In genomic region chr1:156673387-156674121, GRCh38 we compare ENCODE assay signal across 12 cellular contexts. TPM values are rescaled to one million over a fixed set of nuclear protein-coding genes. Genes with fewer than 3 reads are reported as not detected.
DNase-seq lines count a peak whose midpoint lies in the region; ATAC-seq and TF ChIP-seq lines count a peak whose summit lies in the region.
"Had no signal": no experiment of that assay in that cellular context is flagged by ENCODE, and none has a peak within 500 bp of the region (broad histone marks: within the 10 kb centered on the region; RNA-seq: fewer than 3 reads in every experiment).

No MANE protein-coding gene starts in this region.

- no TSS peak for BruUV-seq in IMR-90 (replicated peaks; lab: Mats Ljungman, UMichigan)

- peak overlapping the region; percentile 85 for H2AK9ac ChIP-seq in IMR-90 (replicated peaks; ENCODE audit: low read depth, low read length, poor library complexity)

- peak overlapping the region; percentile 71; the same call in 1 of the 2 replicates for H2BK120ac ChIP-seq in IMR-90 (ENCODE audit: low read depth, low read length)

- DNase-seq in IMR-90 (peak; percentile 39), cerebellar cortex (ENCODE audit: low spot score) (peak; percentile 28), iPS-NIHi11 (ENCODE audit: low spot score) (peak; percentile 74), gastrocnemius medialis (no peak), esophagus squamous epithelium (lab: John Stamatoyannopoulos, UW) (no peak), AG08396 (ENCODE audit: low spot score) (no peak)
- DNase-seq in activated naive CD4-positive, alpha-beta T cell treated with Interleukin-2 at 50 U/mL for 16 hours: no peak
- DNase-seq: activated CD4-positive, CD25-positive, alpha-beta regulatory T cell treated with anti-CD3 and anti-CD28 coated beads, Interleukin-2, amount 50 U/mL, for 72 hours; Caco-2; PC-3 had no signal

- H3K14ac ChIP-seq in IMR-90 (replicated peaks; ENCODE audit: low read depth, low read length): peak overlapping the region; percentile 71

- no peak for TF ChIP-seq CTCF in IMR-90 (conservative IDR thresholded peaks at IDR 0.05; ENCODE audit: low read depth, low read length)
- TF ChIP-seq CTCF in gastrocnemius medialis (IDR thresholded peaks at IDR 0.05 in 4 of 5, conservative IDR thresholded peaks at IDR 0.05 in 1 of 5): no peak
- no peak for TF ChIP-seq CTCF in esophagus squamous epithelium (IDR thresholded peaks at IDR 0.05)

- POLR2A ChIA-PET in IMR-90 (lab: Charles Lee; ENCODE audit: unreplicated experiment): interaction anchor here (0.9 kb wide), 1 partner anchor 9 kb away, joined by 5 read pairs; no protein-coding TSS in a partner anchor

- H3K4ac ChIP-seq in IMR-90 (ENCODE audit: low read depth, low read length): peak overlapping the region; percentile 69

- H2BK20ac ChIP-seq in IMR-90 (ENCODE audit: low read depth, low read length): no peak overlapping the region; the same call in 1 of the 2 replicates

- H3K27me3 ChIP-seq in IMR-90 (ENCODE audit: control insufficient read depth, insufficient read depth, low read length): no peaks in the 10 kb centered on the region; the same call in 1 of the 2 replicates
- no peaks in the 10 kb centered on the region for H3K27me3 ChIP-seq in gastrocnemius medialis
- H3K27me3 ChIP-seq in esophagus squamous epithelium: peaks cover 0 to 74% (median 0%) of the 10 kb centered on the region in 4 donors

- TF ChIP-seq RAD21 in IMR-90 (IDR thresholded peaks at IDR 0.05; ENCODE audit: low read length): no peak

- H3K18ac ChIP-seq in IMR-90 (ENCODE audit: low read depth, low read length): no peak overlapping the region

- H2BK5ac ChIP-seq in IMR-90 (ENCODE audit: low read depth, low read length, poor library complexity, severe bottlenecking): no peak overlapping the region

- H3K36me3 ChIP-seq in IMR-90 (ENCODE audit: control insufficient read depth, insufficient read depth, low read length) (peaks cover 16% of the 10 kb centered on the region), gastrocnemius medialis (no peaks in the 10 kb centered on the region), esophagus squamous epithelium (peaks cover 0 to 7% (median 0%) of the 10 kb centered on the region in 3 donors)

- CTCF ChIA-PET in IMR-90 (lab: Yijun Ruan, JAX): no interaction called here

- peak overlapping the region; percentile 22; the same call in 1 of the 2 replicates for H2AK5ac ChIP-seq in IMR-90 (ENCODE audit: low read depth, low read length)

- WGBS in IMR-90 (ENCODE audit: extremely low coverage in 2 of 2, insufficient read length in 1 of 2), 2 experiments: 21% methylated on average over 3 of the region's 8 CpGs; no CpG with 5 or more reads in 1 of the 2 experiments
- WGBS in esophagus squamous epithelium, 2 donors: 42 to 49% methylated on average over 5 to 6 of the region's 8 CpGs

- peaks cover 28% of the 10 kb centered on the region for H4K20me1 ChIP-seq in IMR-90 (ENCODE audit: insufficient read depth, low read length)

- no peak overlapping the region for H3K4me3 ChIP-seq in IMR-90 (ENCODE audit: insufficient read depth, low read depth, low read length)
- no peak overlapping the region for H3K4me3 ChIP-seq in gastrocnemius medialis
- no peak overlapping the region for H3K4me3 ChIP-seq in esophagus squamous epithelium

- dilution Hi-C loops in IMR-90 (cut with HindIII; ENCODE audit: low sequenced_read_pairs, unreplicated experiment): no loop called here

- intact Hi-C loops in IMR-90 (cut with micrococcal nuclease): no loop called here
- intact Hi-C loops in gastrocnemius medialis (cut with DNase I; ENCODE audit: low total_unique reads): no loop called here
- intact Hi-C loops in esophagus squamous epithelium (cut with DNase I): no loop called here

- in situ Hi-C loops in IMR-90 (cut with MboI; ENCODE audit: low sequenced_read_pairs) (no loop called here), gastrocnemius medialis (cut with MboI; ENCODE audit: low sequenced_read_pairs in 4 of 4) (no loop called here)

- peaks cover 15 to 58% of the 10 kb centered on the region in 2 experiments; a peak in 3 of 4 replicates for H3K79me1 ChIP-seq in IMR-90 (ENCODE audit: low read depth in 1 of 2, low read length in 2 of 2)

- H3K27ac ChIP-seq in IMR-90 (ENCODE audit: insufficient read depth, low read length) (no peak overlapping the region), gastrocnemius medialis (peak overlapping the region; percentile 53 to 79 (median 77)), esophagus squamous epithelium (peak overlapping the region in 2 of 4 donors; percentile 21 to 43)

- TF ChIP-seq POLR2A in IMR-90 (IDR thresholded peaks at IDR 0.05; ENCODE audit: low read depth, low read length): no peak
- no peak for TF ChIP-seq POLR2A in gastrocnemius medialis (IDR thresholded peaks at IDR 0.05)
- TF ChIP-seq POLR2A in esophagus squamous epithelium (IDR thresholded peaks at IDR 0.05): no peak

- 0 out of 3 replicates have a peak overlapping the region, but pooled peaks have one; percentile 2 for H2BK15ac ChIP-seq in IMR-90 (ENCODE audit: low read depth, low read length)

- no peak for ATAC-seq in IMR-90 (ENCODE audit: low read depth)
- no peak for ATAC-seq in gastrocnemius medialis
- no peak for ATAC-seq in HG02610 (IDR thresholded peaks at IDR 0.05; ENCODE audit: unreplicated experiment)
- ATAC-seq: PC-3 had no signal

- H3K23ac ChIP-seq in IMR-90 (ENCODE audit: low read depth, low read length): peak overlapping the region; percentile 48; the same call in 1 of the 2 replicates

- H4K91ac ChIP-seq in IMR-90 (ENCODE audit: insufficient read depth, low read depth, low read length): no peak overlapping the region

- H4K5ac ChIP-seq in IMR-90 (ENCODE audit: low read depth, low read length): no peak overlapping the region

- H4K8ac ChIP-seq in IMR-90 (ENCODE audit: low read depth in 2 of 2, low read length in 2 of 2): peak overlapping the region in 1 of 2 experiments; percentile 44; a peak in 1 of 4 replicates

- H2AFZ ChIP-seq in IMR-90 (replicated peaks; ENCODE audit: low read length, poor library complexity): peak overlapping the region; percentile 53

- 0 out of 2 replicates have a peak overlapping the region, but pooled peaks have one; percentile 25 for H3K9ac ChIP-seq in IMR-90 (ENCODE audit: low read depth, low read length)

- H3K56ac ChIP-seq in IMR-90 (ENCODE audit: extremely low read depth, insufficient read depth, low read length): no peak overlapping the region

- peaks cover 18% of the 10 kb centered on the region for H3K9me1 ChIP-seq in IMR-90 (ENCODE audit: insufficient read depth, low read length)

- no peaks in the 10 kb centered on the region for H3K9me3 ChIP-seq in IMR-90 (ENCODE audit: control insufficient read depth, insufficient read depth, low read length)
- no peaks in the 10 kb centered on the region for H3K9me3 ChIP-seq in gastrocnemius medialis
- no peaks in the 10 kb centered on the region for H3K9me3 ChIP-seq in esophagus squamous epithelium
- H3K9me3 ChIP-seq: Caco-2 had no signal

- H3K4me1 ChIP-seq in IMR-90 (ENCODE audit: control insufficient read depth, insufficient read depth, low read length) (peaks cover 31% of the 10 kb centered on the region), gastrocnemius medialis (peaks cover 52 to 71% of the 10 kb centered on the region in 2 donors), esophagus squamous epithelium (peaks cover 13 to 63% (median 21%) of the 10 kb centered on the region in 3 donors)

- peak overlapping the region; percentile 19; the same call in 1 of the 2 replicates for H3K4me2 ChIP-seq in IMR-90 (ENCODE audit: low read depth, low read length)

TF ChIP-seq in IMR-90, 13 proteins besides CTCF, POLR2A, EP300 and RAD21 (continues in another document):
- TF ChIP-seq MXI1 (IDR thresholded peaks at IDR 0.05; ENCODE audit: borderline replicate concordance, low read depth, low read length) (no peak), SMC3 (IDR thresholded peaks at IDR 0.05; ENCODE audit: low read depth, low read length) (no peak)

RNA-seq across cellular contexts. Expression of gene NES, which starts 3.7 kb away (rescaled TPM):
- 40.1 and 46.1 TPM in 2 replicates for total RNA-seq in IMR-90 (2012; rRNA removed)
- polyA plus RNA-seq in IMR-90 (2012; rRNA removed): 25.3 and 26.7 TPM in 2 replicates
- polyA plus RNA-seq in IMR-90 (2012; cell fraction: cytosol; rRNA removed): 12.6 and 13.2 TPM in 2 replicates
- 30.6 and 35.9 TPM in 2 replicates for polyA plus RNA-seq in IMR-90 (2012; cell fraction: nucleus; rRNA removed; ENCODE audit: low replicate concordance)
- total RNA-seq in gastrocnemius medialis: 10 to 100 TPM; 13.7 to 60.9 (median 26.4) TPM
- total RNA-seq in esophagus squamous epithelium: 1 to 10 TPM; 3.5 to 8.0 (median 5.4) TPM

RNA-seq across cellular contexts. Expression of gene BCAN, which starts 31.6 kb away (rescaled TPM):
- total RNA-seq in IMR-90 (2012; rRNA removed): not detected in 2 replicates
- 0.07 TPM in 1 of 2 replicates, not detected in the other for polyA plus RNA-seq in IMR-90 (2012; rRNA removed)
- 0.04 and 0.11 TPM in 2 replicates for polyA plus RNA-seq in IMR-90 (2012; cell fraction: cytosol; rRNA removed)
- polyA plus RNA-seq in IMR-90 (2012; cell fraction: nucleus; rRNA removed; ENCODE audit: low replicate concordance): 0.05 TPM in 2 replicates
- total RNA-seq in gastrocnemius medialis: under 1 TPM in 2 of 4 donors, not detected in 2; 0.26 to 0.29 TPM
- not detected for total RNA-seq in esophagus squamous epithelium
- total RNA-seq: Caco-2, epithelial cell of proximal tubule, PC-3 had no signal

RNA-seq across cellular contexts. Expression of gene CRABP2, which starts 31.8 kb away (rescaled TPM):
- 6.1 and 6.3 TPM in 2 replicates for total RNA-seq in IMR-90 (2012; rRNA removed)
- polyA plus RNA-seq in IMR-90 (2012; rRNA removed): 12.2 and 15.7 TPM in 2 replicates
- 12.2 and 23.5 TPM in 2 replicates for polyA plus RNA-seq in IMR-90 (2012; cell fraction: cytosol; rRNA removed)
- 6.7 and 8.7 TPM in 2 replicates for polyA plus RNA-seq in IMR-90 (2012; cell fraction: nucleus; rRNA removed; ENCODE audit: low replicate concordance)
- 1 to 10 TPM in 1 of 4 donors, under 1 TPM in 1, not detected in 2; 0.98 to 1.3 TPM for total RNA-seq in gastrocnemius medialis
- 100 to 1,000 TPM; 149 to 916 (median 441) TPM for total RNA-seq in esophagus squamous epithelium

RNA-seq across cellular contexts. Expression of gene HAPLN2, which starts 54.3 kb away (rescaled TPM):
- total RNA-seq in IMR-90 (2012; rRNA removed) (not detected in 2 replicates), gastrocnemius medialis (1 to 10 TPM in 3 of 4 donors, under 1 TPM in 1; 0.53 to 6.0 (median 3.0) TPM), esophagus squamous epithelium (under 1 TPM in 1 of 4 donors, not detected in 3; 0.18 TPM)
- not detected in 2 replicates for polyA plus RNA-seq in IMR-90 (2012; rRNA removed)
- polyA plus RNA-seq in IMR-90 (2012; cell fraction: cytosol; rRNA removed): 0.35 TPM in 1 of 2 replicates, not detected in the other
- polyA plus RNA-seq in IMR-90 (2012; cell fraction: nucleus; rRNA removed; ENCODE audit: low replicate concordance): 0.20 and 0.21 TPM in 2 replicates
- total RNA-seq: Caco-2, epithelial cell of proximal tubule had no signal

RNA-seq across cellular contexts. Expression of gene METTL25B, which starts 54.7 kb away (rescaled TPM):
- total RNA-seq in IMR-90 (2012; rRNA removed): 2.3 and 3.1 TPM in 2 replicates
- 9.6 and 10.1 TPM in 2 replicates for polyA plus RNA-seq in IMR-90 (2012; rRNA removed)
- 6.7 and 10.8 TPM in 2 replicates for polyA plus RNA-seq in IMR-90 (2012; cell fraction: cytosol; rRNA removed)
- polyA plus RNA-seq in IMR-90 (2012; cell fraction: nucleus; rRNA removed; ENCODE audit: low replicate concordance): 21.6 and 31.1 TPM in 2 replicates
- total RNA-seq in gastrocnemius medialis: 10 to 100 TPM; 12.9 to 28.0 (median 17.6) TPM
- total RNA-seq in esophagus squamous epithelium: 10 to 100 TPM in 3 of 4 donors, 1 to 10 TPM in 1; 9.7 to 44.9 (median 17.6) TPM

Comparison
In these comparisons a context has a peak if more than half of its experiments do, and no peak if none do; other contexts are left out.
1. DNase-seq: peak in IMR-90 (single experiment), cerebellar cortex (single experiment) and iPS-NIHi11 (single experiment); none in gastrocnemius medialis (0 of 2), activated naive CD4-positive, alpha-beta T cell treated with Interleukin-2 at 50 U/mL for 16 hours (single experiment), esophagus squamous epithelium (single experiment) and AG08396 (single experiment).
2. RNA of gene CRABP2, which starts 31.8 kb away (total RNA-seq): 149 to 916 TPM in esophagus squamous epithelium; 6.1 to 6.3 TPM in IMR-90 and 0.98 to 1.3 TPM in gastrocnemius medialis; every median in the first group is over 10 times any median in the second.